Comparison of ENCODE assay signal across 8 cellular contexts in genomic region chr19:10461047-10461949, GRCh38. TPM values are rescaled to one million over a fixed set of nuclear protein-coding genes. Genes with fewer than 3 reads are reported as not detected.
DNase-seq lines count a peak whose midpoint lies in the region; ATAC-seq and TF ChIP-seq lines count a peak whose summit lies in the region.

No MANE protein-coding gene starts in this region.

- ATAC-seq in HG02870 (IDR thresholded peaks at IDR 0.05; ENCODE audit: unreplicated experiment) = peak; percentile 84
- peak; percentile 98 for ATAC-seq in lung (ENCODE audit: insufficient read depth, low FRiP score)

- in situ Hi-C loops in GM13976 (cut with MboI; ENCODE audit: low sequenced_read_pairs, unreplicated experiment) = no loop called here

- H3K9me3 ChIP-seq in lung (ENCODE audit: control insufficient read depth in 2 of 2, insufficient read depth in 1 of 2, low read length in 1 of 2) = no peaks in the 10 kb centered on the region

- H3K36me3 ChIP-seq in lung (ENCODE audit: control insufficient read depth in 2 of 2, insufficient read depth in 2 of 2, low read length in 2 of 2) = peaks cover 0 to 25% of the 10 kb centered on the region in 2 donors

- WGBS in lung, 2 donors = 9 to 13% methylated on average over 37 to 45 of the region's 45 CpGs

- H3K27ac ChIP-seq in lung (ENCODE audit: low read depth in 1 of 2, low read length in 1 of 2) = peak overlapping the region in 1 of 2 donors; percentile 45

- no peak overlapping the region for H3K4me3 ChIP-seq in lung

- peaks cover 0 to 6% of the 10 kb centered on the region in 2 donors for H3K4me1 ChIP-seq in lung (ENCODE audit: control insufficient read depth in 2 of 2, insufficient read depth in 2 of 2, low read length in 2 of 2)

- no peak for TF ChIP-seq CTCF in GM13976 (IDR thresholded peaks at IDR 0.05; ENCODE audit: borderline replicate concordance, control extremely low read depth, extremely low read depth, insufficient read depth, missing control alignments)
- TF ChIP-seq CTCF in lung (IDR thresholded peaks at IDR 0.05; ENCODE audit: control extremely low read depth, extremely low read depth) = no peak

- peak; percentile 99 for DNase-seq in GM13976 (ENCODE audit: low spot score)
- peak; percentile 60 to 92 for DNase-seq in NCI-H526 (lab: John Stamatoyannopoulos, UW)
- DNase-seq in activated CD8-positive, alpha-beta memory T cell treated with anti-CD3 and anti-CD28 coated beads for 24 hours = peak; percentile 92
- peak; percentile 75 for DNase-seq in effector CD4-positive, alpha-beta T cell
- peak; percentile 95 for DNase-seq in lung (ENCODE audit: low spot score)
- DNase-seq in stimulated activated CD4-positive, alpha-beta T cell treated with anti-CD3 and anti-CD28 coated beads, TNF-alpha, amount 100 ng/mL, for 1 hour (ENCODE audit: low read depth in 3 of 3, low spot score in 1 of 3) = peak; percentile 65 to 78 (median 74)
- no peak for DNase-seq in middle frontal gyrus (ENCODE audit: extremely low spot score, low spot score)

- no peaks in the 10 kb centered on the region for H3K27me3 ChIP-seq in lung (ENCODE audit: control insufficient read depth, insufficient read depth)

RNA-seq across cellular contexts. Expression of gene PDE4A, which starts 41.0 kb away (rescaled TPM):
- 10 to 100 TPM; 11.9 to 23.6 TPM for total RNA-seq in lung
- 10 to 100 TPM; 10.3 to 13.7 TPM for polyA plus RNA-seq in lung

RNA-seq across cellular contexts. Expression of gene KEAP1, which starts 41.9 kb away (rescaled TPM):
- 10 to 100 TPM; 44.8 to 73.5 TPM for total RNA-seq in lung
- 10 to 100 TPM; 51.0 to 69.5 TPM for polyA plus RNA-seq in lung

RNA-seq across cellular contexts. Expression of gene S1PR5, which starts 55.9 kb away (rescaled TPM):
- 1 to 10 TPM in 1 of 2 donors, under 1 TPM in 1; 0.26 to 1.2 TPM for total RNA-seq in lung
- 1 to 10 TPM in 1 of 2 donors, under 1 TPM in 1; 0.55 to 1.4 TPM for polyA plus RNA-seq in lung

RNA-seq across cellular contexts. Expression of gene CDC37, which starts 58.0 kb away (rescaled TPM):
- total RNA-seq in lung = 100 to 1,000 TPM; 110 to 156 TPM
- 100 to 1,000 TPM; 223 to 294 TPM for polyA plus RNA-seq in lung
